In genomic region chr18:1458547-1458946, GRCh38 we compare ENCODE assay signal across 10 cellular contexts.
"Had no signal": no experiment of that assay in that cellular context is flagged by ENCODE, and none has a peak within 500 bp of the region (broad histone marks: within the 10 kb centered on the region; RNA-seq: fewer than 3 reads in every experiment).

No MANE protein-coding gene starts in this region.

- H3K4me1 Mint-ChIP-seq: H9 had no signal

- H3K4me1 ChIP-seq: HAP-1 had no signal

- H3K27ac Mint-ChIP-seq: H9, HFFc6 had no signal

- H3K27ac ChIP-seq: GM23248 had no signal

- H3K9ac ChIP-seq: GM23248 had no signal

- H3K36me3 ChIP-seq: HAP-1 had no signal

- DNase-seq: GM23248, GOT3, H7, H9, HCEC 1CT, HFFc6 had no signal

- H3K4me3 ChIP-seq: GM23248, HAP-1 had no signal

- H3K4me3 Mint-ChIP-seq: H9, HFFc6 had no signal

- H3K9me3 ChIP-seq: HAP-1 had no signal

- FAIRE-seq: H1, H54 had no signal

- H2AFZ ChIP-seq: GM23248 had no signal

- ATAC-seq: HCT116 had no signal
